25 cellular contexts compared by ENCODE assay signal in the genomic region with DNA sequence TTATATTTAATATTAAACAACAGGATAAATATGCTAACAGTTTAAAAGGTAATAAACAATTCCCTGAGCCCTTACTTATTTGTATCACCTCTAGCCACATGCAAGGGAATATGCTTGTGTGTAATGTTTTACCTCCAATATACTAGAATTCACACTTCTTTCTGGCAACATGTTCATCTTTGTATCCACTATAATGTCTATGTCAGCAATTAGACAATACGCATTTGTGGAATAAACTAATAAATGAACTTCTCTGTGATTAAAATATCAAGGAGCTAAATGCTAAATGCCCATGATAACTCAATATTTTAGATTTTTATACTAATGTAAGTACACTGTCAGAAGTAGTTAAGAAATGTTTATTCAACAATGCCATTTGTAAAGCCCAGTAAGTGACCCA.
DNase-seq lines count a peak whose midpoint lies in the region; ATAC-seq, FAIRE-seq and TF ChIP-seq lines count a peak whose summit lies in the region.
"Had no signal": no experiment of that assay in that cellular context is flagged by ENCODE, and none has a peak within 500 bp of the region (broad histone marks: within the 10 kb centered on the region; RNA-seq: fewer than 3 reads in every experiment).

No MANE protein-coding gene starts in this region.

- no peaks in the 10 kb centered on the region for H3K36me3 Mint-ChIP-seq in activated CD8-positive, alpha-beta T cell treated with anti-CD3 and anti-CD28 coated beads, Interleukin-2, amount 10 ng/mL, durations not matched to agents 7 days and 5 days (ENCODE audit: low read depth)
- H3K36me3 Mint-ChIP-seq: CD14-positive monocyte; CD4-positive, alpha-beta memory T cell; CD4-positive, CD25-positive, alpha-beta regulatory T cell; CD8-positive, alpha-beta memory T cell had no signal

- ATAC-seq in HepG2: no peak
- no peak for ATAC-seq in right lobe of liver
- no peak for ATAC-seq in IMR-90 (ENCODE audit: low read depth)
- ATAC-seq in activated CD8-positive, alpha-beta T cell treated with anti-CD3 and anti-CD28 coated beads, Interleukin-2, amount 10 ng/mL, durations not matched to agents 7 days and 5 days: no peak
- no peak for ATAC-seq in GM21619 (IDR thresholded peaks at IDR 0.05; ENCODE audit: unreplicated experiment)
- ATAC-seq: GM12878 had no signal

- TF ChIP-seq CTCF in HepG2 (CRISPR knock-in tag; IDR thresholded peaks at IDR 0.05) (no peak), right lobe of liver (IDR thresholded peaks at IDR 0.05) (no peak), IMR-90 (conservative IDR thresholded peaks at IDR 0.05; ENCODE audit: low read depth, low read length) (no peak)

- H3K36me3 ChIP-seq in HepG2 (replicated peaks in 1 of 2; ENCODE audit: control insufficient read depth in 1 of 2, insufficient read depth in 2 of 2, low read length in 2 of 2) (no peaks in the 10 kb centered on the region), right lobe of liver (no peaks in the 10 kb centered on the region), IMR-90 (ENCODE audit: control insufficient read depth, insufficient read depth, low read length) (no peaks in the 10 kb centered on the region)
- H3K36me3 ChIP-seq: BE2C, BLaER1 had no signal

- TF ChIP-seq RAD21 in HepG2 (CRISPR knock-in tag; IDR thresholded peaks at IDR 0.05): no peak
- no peak for TF ChIP-seq RAD21 in IMR-90 (IDR thresholded peaks at IDR 0.05; ENCODE audit: low read length)

- H3K4me2 ChIP-seq in HepG2 (ENCODE audit: low read depth, low read length) (no peak overlapping the region), IMR-90 (ENCODE audit: low read depth, low read length) (no peak overlapping the region)
- H3K4me2 ChIP-seq: BLaER1 had no signal

- no peak overlapping the region for H2AK5ac ChIP-seq in IMR-90 (ENCODE audit: low read depth, low read length)

- no peak for FAIRE-seq in HepG2 (lab: Jason Lieb, UNC)
- FAIRE-seq: GM12878, GM12892, GM18507 had no signal

- H3K4me1 Mint-ChIP-seq in activated CD8-positive, alpha-beta T cell treated with anti-CD3 and anti-CD28 coated beads, Interleukin-2, amount 10 ng/mL, durations not matched to agents 7 days and 5 days (ENCODE audit: low read depth): no peaks in the 10 kb centered on the region
- H3K4me1 Mint-ChIP-seq: CD14-positive monocyte; CD4-positive, alpha-beta memory T cell; CD4-positive, CD25-positive, alpha-beta regulatory T cell; CD8-positive, alpha-beta memory T cell had no signal

- H3K9ac ChIP-seq in HepG2 (ENCODE audit: insufficient read depth, low read depth, low read length) (no peak overlapping the region), IMR-90 (ENCODE audit: low read depth, low read length) (no peak overlapping the region)
- H3K9ac ChIP-seq: BLaER1 had no signal

- no peaks in the 10 kb centered on the region for H3K79me1 ChIP-seq in IMR-90 (ENCODE audit: low read depth in 1 of 2, low read length in 2 of 2)

- in situ Hi-C loops in HepG2 (cut with HindIII; ENCODE audit: extremely low pct_ligation_motif_present, low pct_unique_long_range_greater_than_20kb): no loop called here
- in situ Hi-C loops in IMR-90 (cut with MboI; ENCODE audit: low sequenced_read_pairs): no loop called here

- no peak overlapping the region for H2BK5ac ChIP-seq in IMR-90 (ENCODE audit: low read depth, low read length, poor library complexity, severe bottlenecking)

- H3K14ac ChIP-seq in IMR-90 (replicated peaks; ENCODE audit: low read depth, low read length): no peak overlapping the region

- no peak overlapping the region for H2BK20ac ChIP-seq in IMR-90 (ENCODE audit: low read depth, low read length)

- POLR2A ChIA-PET in HepG2 (lab: Yijun Ruan, JAX): no interaction called here
- POLR2A ChIA-PET in IMR-90 (lab: Charles Lee; ENCODE audit: unreplicated experiment): no interaction called here
- POLR2A ChIA-PET in activated CD8-positive, alpha-beta T cell treated with anti-CD3 and anti-CD28 coated beads, Interleukin-2, amount 10 ng/mL, durations not matched to agents 7 days and 5 days (lab: Charles Lee): interaction anchor here (0.5 kb wide), 1 partner anchor 557 kb away, joined by 3 read pairs; no protein-coding TSS in a partner anchor

- no peaks in the 10 kb centered on the region for H3K27me3 Mint-ChIP-seq in activated CD8-positive, alpha-beta T cell treated with anti-CD3 and anti-CD28 coated beads, Interleukin-2, amount 10 ng/mL, durations not matched to agents 7 days and 5 days (ENCODE audit: low read depth)
- H3K27me3 Mint-ChIP-seq: CD4-positive, alpha-beta memory T cell; CD4-positive, CD25-positive, alpha-beta regulatory T cell; CD8-positive, alpha-beta memory T cell had no signal

- H3K18ac ChIP-seq in IMR-90 (ENCODE audit: low read depth, low read length): no peak overlapping the region

- intact Hi-C loops in HepG2 (cut with micrococcal nuclease; ENCODE audit: unreplicated experiment): no loop called here
- intact Hi-C loops in right lobe of liver (cut with DNase I): no loop called here
- intact Hi-C loops in IMR-90 (cut with micrococcal nuclease): no loop called here

- DNase-seq in HepG2 (ENCODE audit: low spot score): no peak
- DNase-seq in right lobe of liver: no peak
- DNase-seq in IMR-90: no peak
- no peak for DNase-seq in activated CD8-positive, alpha-beta T cell treated with anti-CD3 and anti-CD28 coated beads, Interleukin-2, amount 10 ng/mL, durations not matched to agents 7 days and 5 days
- DNase-seq: ACHN; BE2C; C1 segment of cervical spinal cord; CD4-positive, alpha-beta memory T cell; CD4-positive, CD25-positive, alpha-beta regulatory T cell; CD8-positive, alpha-beta memory T cell; COR-L47; DMS 273 treated with DMSO at 0.1 percent for 48 hours; DMS153; DMS53; DMS79; DND-41; EL; GDM1 had no signal

- 43% methylated on average over 1 of the region's 1 CpG for WGBS in HepG2 (ENCODE audit: low lambda C conversion rate)
- WGBS in right lobe of liver (ENCODE audit: insufficient coverage, low coverage, low lambda C conversion rate, missing lambda C conversion rate): 94% methylated on average over 1 of the region's 1 CpG
- no CpG with 5 or more reads among the region's 1 CpG for WGBS in IMR-90 (ENCODE audit: extremely low coverage in 2 of 2, insufficient read length in 1 of 2), 2 experiments

- no peak overlapping the region for H3K56ac ChIP-seq in IMR-90 (ENCODE audit: extremely low read depth, insufficient read depth, low read length)

- H3K27ac ChIP-seq in HepG2 (ENCODE audit: extremely low read length, insufficient read depth, low read length) (no peak overlapping the region), right lobe of liver (no peak overlapping the region), IMR-90 (ENCODE audit: insufficient read depth, low read length) (no peak overlapping the region)
- H3K27ac ChIP-seq: 22Rv1, BLaER1 had no signal

- H3K4ac ChIP-seq in IMR-90 (ENCODE audit: low read depth, low read length): no peak overlapping the region

- H2AFZ ChIP-seq in HepG2 (ENCODE audit: low read length) (no peak overlapping the region), IMR-90 (replicated peaks; ENCODE audit: low read length, poor library complexity) (no peak overlapping the region)

- H2BK15ac ChIP-seq in IMR-90 (ENCODE audit: low read depth, low read length): no peak overlapping the region

- no peaks in the 10 kb centered on the region for H3K79me2 ChIP-seq in HepG2 (ENCODE audit: insufficient read depth, low read length)

- no peak overlapping the region for H2AK9ac ChIP-seq in IMR-90 (replicated peaks; ENCODE audit: low read depth, low read length, poor library complexity)

- no peaks in the 10 kb centered on the region for H3K27me3 ChIP-seq in HepG2 (ENCODE audit: control insufficient read depth in 1 of 2, insufficient read depth in 2 of 2, low read length in 2 of 2)
- H3K27me3 ChIP-seq in right lobe of liver: no peaks in the 10 kb centered on the region
- no peaks in the 10 kb centered on the region for H3K27me3 ChIP-seq in IMR-90 (ENCODE audit: control insufficient read depth, insufficient read depth, low read length)
- H3K27me3 ChIP-seq: BE2C, BLaER1 had no signal

- H3K23ac ChIP-seq in IMR-90 (ENCODE audit: low read depth, low read length): no peak overlapping the region

- TF ChIP-seq POLR2A in HepG2 (IDR thresholded peaks at IDR 0.05; ENCODE audit: insufficient read depth in 1 of 2, low read depth in 2 of 2, low read length in 2 of 2) (no peak), right lobe of liver (IDR thresholded peaks at IDR 0.05) (no peak), IMR-90 (IDR thresholded peaks at IDR 0.05; ENCODE audit: low read depth, low read length) (no peak)

- no peaks in the 10 kb centered on the region for H4K20me1 ChIP-seq in HepG2 (ENCODE audit: insufficient read depth, low read length)
- H4K20me1 ChIP-seq in IMR-90 (ENCODE audit: insufficient read depth, low read length): no peaks in the 10 kb centered on the region
- H4K20me1 ChIP-seq: BLaER1 had no signal

- H4K5ac ChIP-seq in IMR-90 (ENCODE audit: low read depth, low read length): no peak overlapping the region

- H3K9me1 ChIP-seq in IMR-90 (ENCODE audit: insufficient read depth, low read length): no peaks in the 10 kb centered on the region

- H3K9me3 Mint-ChIP-seq in activated CD8-positive, alpha-beta T cell treated with anti-CD3 and anti-CD28 coated beads, Interleukin-2, amount 10 ng/mL, durations not matched to agents 7 days and 5 days (ENCODE audit: insufficient read depth): no peaks in the 10 kb centered on the region
- H3K9me3 Mint-ChIP-seq: CD4-positive, alpha-beta memory T cell had no signal

- peaks cover 65% of the 10 kb centered on the region for H3K9me3 ChIP-seq in HepG2 (ENCODE audit: low read length)
- H3K9me3 ChIP-seq in right lobe of liver: no peaks in the 10 kb centered on the region
- H3K9me3 ChIP-seq in IMR-90 (ENCODE audit: control insufficient read depth, insufficient read depth, low read length): no peaks in the 10 kb centered on the region
- H3K9me3 ChIP-seq: BE2C, BLaER1 had no signal

- no peak overlapping the region for H3K4me3 ChIP-seq in HepG2 (replicated peaks in 1 of 3; ENCODE audit: insufficient read depth in 1 of 3, low read depth in 2 of 3, low read length in 3 of 3)
- no peak overlapping the region for H3K4me3 ChIP-seq in right lobe of liver
- H3K4me3 ChIP-seq in IMR-90 (ENCODE audit: insufficient read depth, low read depth, low read length): no peak overlapping the region
- H3K4me3 ChIP-seq: BLaER1, GM12878 had no signal

- no peak overlapping the region for H3K27ac Mint-ChIP-seq in activated CD8-positive, alpha-beta T cell treated with anti-CD3 and anti-CD28 coated beads, Interleukin-2, amount 10 ng/mL, durations not matched to agents 7 days and 5 days
- H3K27ac Mint-ChIP-seq: CD14-positive monocyte; CD4-positive, alpha-beta memory T cell; CD4-positive, CD25-positive, alpha-beta regulatory T cell; CD8-positive, alpha-beta memory T cell had no signal

- TF ChIP-seq EP300 in HepG2 (IDR thresholded peaks at IDR 0.05; ENCODE audit: low read depth in 2 of 2, low read length in 2 of 2) (no peak), HepG2 (CRISPR knock-in tag; IDR thresholded peaks at IDR 0.05; ENCODE audit: borderline replicate concordance) (no peak)

- CTCF ChIA-PET in HepG2 (lab: Yijun Ruan, JAX; ENCODE audit: low intra/inter-chr PET ratio, low total read pairs) (no interaction called here), IMR-90 (lab: Yijun Ruan, JAX) (no interaction called here)
- CTCF ChIA-PET in activated CD8-positive, alpha-beta T cell treated with anti-CD3 and anti-CD28 coated beads, Interleukin-2, amount 10 ng/mL, durations not matched to agents 7 days and 5 days (lab: Charles Lee): no interaction called here

- no TSS peak for BruUV-seq in HepG2 (replicated peaks; lab: Mats Ljungman, UMichigan)
- BruUV-seq in IMR-90 (replicated peaks; lab: Mats Ljungman, UMichigan): no TSS peak

- dilution Hi-C loops in IMR-90 (cut with HindIII; ENCODE audit: low sequenced_read_pairs, unreplicated experiment): no loop called here

- no peak overlapping the region for H4K8ac ChIP-seq in IMR-90 (ENCODE audit: low read depth in 2 of 2, low read length in 2 of 2)

- H2BK120ac ChIP-seq in IMR-90 (ENCODE audit: low read depth, low read length): no peak overlapping the region

- H3K4me3 Mint-ChIP-seq in activated CD8-positive, alpha-beta T cell treated with anti-CD3 and anti-CD28 coated beads, Interleukin-2, amount 10 ng/mL, durations not matched to agents 7 days and 5 days: no peak overlapping the region
- H3K4me3 Mint-ChIP-seq: CD14-positive monocyte; CD4-positive, alpha-beta memory T cell; CD4-positive, CD25-positive, alpha-beta regulatory T cell; CD8-positive, alpha-beta memory T cell had no signal

- H3K4me1 ChIP-seq in HepG2 (ENCODE audit: insufficient read depth, low read length) (no peaks in the 10 kb centered on the region), right lobe of liver (no peaks in the 10 kb centered on the region), IMR-90 (ENCODE audit: control insufficient read depth, insufficient read depth, low read length) (no peaks in the 10 kb centered on the region)
- H3K4me1 ChIP-seq: BE2C had no signal

- H4K91ac ChIP-seq in IMR-90 (ENCODE audit: insufficient read depth, low read depth, low read length): no peak overlapping the region
